Comparison of ENCODE assay signal across 19 cellular contexts in the genomic region with DNA sequence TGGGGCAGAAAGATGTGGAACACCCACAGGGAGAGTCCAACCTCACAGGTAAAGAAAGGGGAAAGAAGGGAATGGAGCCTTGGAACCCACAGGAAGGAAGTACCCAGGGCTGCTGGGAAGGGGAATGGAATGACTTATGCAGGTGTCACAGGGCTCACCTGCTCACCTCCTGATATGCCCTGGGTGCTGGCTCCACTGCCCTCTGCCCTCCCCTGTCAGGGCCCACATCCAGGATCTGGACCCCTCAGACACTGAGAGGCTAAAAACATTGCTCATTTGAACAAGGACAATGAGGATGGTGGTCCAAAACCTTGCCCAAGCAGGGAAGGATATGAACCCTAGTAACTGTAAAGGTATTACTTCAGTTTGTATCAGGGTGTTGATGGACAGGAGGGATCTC. TPM values are rescaled to one million over a fixed set of nuclear protein-coding genes. Genes with fewer than 3 reads are reported as not detected.
DNase-seq lines count a peak whose midpoint lies in the region; ATAC-seq and TF ChIP-seq lines count a peak whose summit lies in the region.
"Had no signal": no experiment of that assay in that cellular context is flagged by ENCODE, and none has a peak within 500 bp of the region (broad histone marks: within the 10 kb centered on the region; RNA-seq: fewer than 3 reads in every experiment).

No MANE protein-coding gene starts in this region.

- H2BK5ac ChIP-seq in mesenchymal stem cell (ENCODE audit: low read depth, low read length, poor library complexity, severe bottlenecking), result no peak overlapping the region

- BruUV-seq in HCT116 (replicated peaks; lab: Mats Ljungman, UMichigan), result no TSS peak

- TF ChIP-seq RAD21 in HCT116 (IDR thresholded peaks at IDR 0.05; ENCODE audit: low read depth), result no peak

- H3K9me3 Mint-ChIP-seq in activated B cell treated with CpG ODN at 0.5 μM for 24 hours, result no peaks in the 10 kb centered on the region
- H3K9me3 Mint-ChIP-seq in stimulated activated effector memory CD8-positive, alpha-beta T cell treated with anti-CD3 and anti-CD28 coated beads, Interleukin-12 subunit alpha, Interleukin-12 subunit beta, amount 100 ng/mL, for 72 hours, result no peaks in the 10 kb centered on the region
- no peaks in the 10 kb centered on the region for H3K9me3 Mint-ChIP-seq in endodermal cell
- H3K9me3 Mint-ChIP-seq: activated CD4-positive, alpha-beta T cell treated with anti-CD3 and anti-CD28 coated beads, Interleukin-2, amount 10 ng/mL, durations not matched to agents 7 days and 5 days; activated naive CD8-positive, alpha-beta T cell treated with anti-CD3 and anti-CD28 coated beads, Interleukin-2, amount 10 ng/mL, durations not matched to agents 7 days and 5 days; CD8-positive, alpha-beta memory T cell; nephron; T-cell had no signal

- peak overlapping the region; percentile 11 to 34 for H2BK12ac ChIP-seq in mesenchymal stem cell (ENCODE audit: low read length in 2 of 2)

- H3K4me3 Mint-ChIP-seq in activated B cell treated with CpG ODN at 0.5 μM for 24 hours (peak overlapping the region; percentile 35), endodermal cell (no peak overlapping the region)
- no peak overlapping the region for H3K4me3 Mint-ChIP-seq in stimulated activated effector memory CD8-positive, alpha-beta T cell treated with anti-CD3 and anti-CD28 coated beads, Interleukin-12 subunit alpha, Interleukin-12 subunit beta, amount 100 ng/mL, for 72 hours
- H3K4me3 Mint-ChIP-seq: activated CD4-positive, alpha-beta T cell treated with anti-CD3 and anti-CD28 coated beads, Interleukin-2, amount 10 ng/mL, durations not matched to agents 7 days and 5 days; activated CD8-positive, alpha-beta memory T cell treated with anti-CD3 and anti-CD28 coated beads, Interleukin-2, amount 10 ng/mL, durations not matched to agents 7 days and 5 days; activated naive CD8-positive, alpha-beta T cell treated with anti-CD3 and anti-CD28 coated beads, Interleukin-2, amount 10 ng/mL, durations not matched to agents 7 days and 5 days; nephron had no signal

- H3K9me3 ChIP-seq in HCT116 (ENCODE audit: control insufficient read depth in 1 of 2, insufficient read depth in 1 of 2, low read depth in 1 of 2, low read length in 2 of 2), result no peaks in the 10 kb centered on the region
- H3K9me3 ChIP-seq in mesenchymal stem cell (ENCODE audit: control insufficient read depth, low read length), result no peaks in the 10 kb centered on the region
- no peaks in the 10 kb centered on the region for H3K9me3 ChIP-seq in endodermal cell (ENCODE audit: control insufficient read depth, low read length)
- H3K9me3 ChIP-seq: SJCRH30, suprapubic skin had no signal

- H3K27me3 Mint-ChIP-seq in activated B cell treated with CpG ODN at 0.5 μM for 24 hours (peaks cover 6% of the 10 kb centered on the region), endodermal cell (ENCODE audit: insufficient read depth) (no peaks in the 10 kb centered on the region)
- H3K27me3 Mint-ChIP-seq: progenitor cell of endocrine pancreas, T-cell had no signal

- intact Hi-C loops in HCT116 (cut with micrococcal nuclease) (loop anchor here (1.0 to 5.0 kb wide), 4 partner anchors 40 to 230 kb away; a partner anchor contains a TSS), activated B cell treated with CpG ODN at 0.5 μM for 24 hours (cut with micrococcal nuclease) (loop anchor here (1.0 to 2.0 kb wide), 5 partner anchors 20 to 474 kb away; a partner anchor contains a TSS)

- no peaks in the 10 kb centered on the region for H3K79me1 ChIP-seq in mesenchymal stem cell (replicated peaks; ENCODE audit: low read length, poor library complexity, severe bottlenecking)

- ATAC-seq in HCT116, result no peak
- no peak for ATAC-seq in activated B cell treated with CpG ODN at 0.5 μM for 24 hours (ENCODE audit: low read depth)
- ATAC-seq in stimulated activated effector memory CD8-positive, alpha-beta T cell treated with anti-CD3 and anti-CD28 coated beads, Interleukin-12 subunit alpha, Interleukin-12 subunit beta, amount 100 ng/mL, for 72 hours, result no peak

- no peaks in the 10 kb centered on the region for H3K27me3 ChIP-seq in HCT116 (ENCODE audit: insufficient read depth, low read length)
- peaks cover 9 to 25% of the 10 kb centered on the region in 2 experiments for H3K27me3 ChIP-seq in mesenchymal stem cell (ENCODE audit: control insufficient read depth in 1 of 2, insufficient read depth in 1 of 2, low read length in 2 of 2)
- no peaks in the 10 kb centered on the region for H3K27me3 ChIP-seq in endodermal cell (ENCODE audit: control insufficient read depth, insufficient read depth, low read length, poor library complexity, severe bottlenecking)
- H3K27me3 ChIP-seq: suprapubic skin had no signal

- H3K18ac ChIP-seq in mesenchymal stem cell (ENCODE audit: low read depth in 1 of 2, low read length in 2 of 2), result no peak overlapping the region

- H4K8ac ChIP-seq in mesenchymal stem cell (ENCODE audit: low read length), result no peak overlapping the region

- H3K9ac ChIP-seq in HCT116 (ENCODE audit: low read length) (no peak overlapping the region), mesenchymal stem cell (ENCODE audit: low read length) (no peak overlapping the region), endodermal cell (ENCODE audit: extremely low read depth, low read length, poor library complexity, severe bottlenecking) (no peak overlapping the region)

- H3K4me3 ChIP-seq in HCT116 (replicated peaks in 1 of 2; ENCODE audit: low read depth in 1 of 2, low read length in 2 of 2) (no peak overlapping the region), mesenchymal stem cell (ENCODE audit: insufficient read depth in 1 of 2, low read depth in 1 of 2, low read length in 2 of 2) (no peak overlapping the region), endodermal cell (ENCODE audit: low read length) (no peak overlapping the region)
- H3K4me3 ChIP-seq: SJCRH30, suprapubic skin had no signal

- H3K27ac Mint-ChIP-seq in activated B cell treated with CpG ODN at 0.5 μM for 24 hours (no peak overlapping the region), endodermal cell (no peak overlapping the region)
- peak overlapping the region; percentile 42 for H3K27ac Mint-ChIP-seq in stimulated activated effector memory CD8-positive, alpha-beta T cell treated with anti-CD3 and anti-CD28 coated beads, Interleukin-12 subunit alpha, Interleukin-12 subunit beta, amount 100 ng/mL, for 72 hours
- H3K27ac Mint-ChIP-seq: activated CD4-positive, alpha-beta T cell treated with anti-CD3 and anti-CD28 coated beads, Interleukin-2, amount 10 ng/mL, durations not matched to agents 7 days and 5 days; activated CD8-positive, alpha-beta memory T cell treated with anti-CD3 and anti-CD28 coated beads, Interleukin-2, amount 10 ng/mL, durations not matched to agents 7 days and 5 days; activated naive CD8-positive, alpha-beta T cell treated with anti-CD3 and anti-CD28 coated beads, Interleukin-2, amount 10 ng/mL, durations not matched to agents 7 days and 5 days; nephron; progenitor cell of endocrine pancreas; T-cell had no signal

- no peak overlapping the region for H2BK120ac ChIP-seq in mesenchymal stem cell (ENCODE audit: low read depth, low read length)

- no peaks in the 10 kb centered on the region for H3K79me2 ChIP-seq in HCT116 (ENCODE audit: insufficient read depth, low read length)

- H3K14ac ChIP-seq in mesenchymal stem cell (ENCODE audit: low read length in 2 of 2), result no peak overlapping the region

- no peaks in the 10 kb centered on the region for H3K9me2 ChIP-seq in HCT116 (ENCODE audit: insufficient read depth)

- peaks cover 12% of the 10 kb centered on the region for H3K4me1 Mint-ChIP-seq in activated B cell treated with CpG ODN at 0.5 μM for 24 hours
- H3K4me1 Mint-ChIP-seq in stimulated activated effector memory CD8-positive, alpha-beta T cell treated with anti-CD3 and anti-CD28 coated beads, Interleukin-12 subunit alpha, Interleukin-12 subunit beta, amount 100 ng/mL, for 72 hours, result peaks cover 21% of the 10 kb centered on the region
- peaks cover 16% of the 10 kb centered on the region for H3K4me1 Mint-ChIP-seq in endodermal cell

- no peaks in the 10 kb centered on the region for H3K36me3 ChIP-seq in HCT116 (ENCODE audit: control insufficient read depth in 1 of 2, insufficient read depth in 2 of 2, low read length in 2 of 2)
- no peaks in the 10 kb centered on the region for H3K36me3 ChIP-seq in mesenchymal stem cell (ENCODE audit: control insufficient read depth in 1 of 2, insufficient read depth in 2 of 2, low read depth in 1 of 2, low read length in 2 of 2)
- H3K36me3 ChIP-seq in endodermal cell (ENCODE audit: control insufficient read depth, insufficient read depth, low read length), result no peaks in the 10 kb centered on the region
- H3K36me3 ChIP-seq: SJCRH30, suprapubic skin had no signal

- no peak overlapping the region for H2BK15ac ChIP-seq in mesenchymal stem cell (ENCODE audit: low read depth, poor library complexity, severe bottlenecking)

- no peak overlapping the region for H2AK5ac ChIP-seq in mesenchymal stem cell (ENCODE audit: low read length, severe bottlenecking)

- CTCF ChIA-PET in HCT116 (lab: Charles Lee), result interaction anchor here (0.8 to 4.2 kb wide), 9 partner anchors 10 to 350 kb away, joined by 3 to 36 read pairs (median 5); a partner anchor contains a TSS
- CTCF ChIA-PET in activated B cell treated with CpG ODN at 0.5 μM for 24 hours (lab: Charles Lee), result interaction anchor here (0.6 to 4.4 kb wide), 13 partner anchors 11 to 473 kb away, joined by 3 to 68 read pairs (median 7); a partner anchor contains a TSS

- no peak overlapping the region for H3K23ac ChIP-seq in mesenchymal stem cell (ENCODE audit: low read length in 2 of 2)

- H2AFZ ChIP-seq in HCT116 (ENCODE audit: low read depth, low read length, poor library complexity, severe bottlenecking) (no peak overlapping the region), mesenchymal stem cell (ENCODE audit: low read depth, low read length) (no peak overlapping the region)

- POLR2A ChIA-PET in HCT116 (lab: Charles Lee), result interaction anchor here (1.0 kb wide), 1 partner anchor 261 kb away, joined by 3 read pairs; no protein-coding TSS in a partner anchor
- POLR2A ChIA-PET in activated B cell treated with CpG ODN at 0.5 μM for 24 hours (lab: Charles Lee), result interaction anchor here (0.6 to 1.0 kb wide), 3 partner anchors 17 to 434 kb away, joined by 3 read pairs; no protein-coding TSS in a partner anchor

- TF ChIP-seq CTCF in HCT116 (IDR thresholded peaks at IDR 0.05 in 2 of 3, conservative IDR thresholded peaks at IDR 0.05 in 1 of 3; ENCODE audit: borderline replicate concordance in 1 of 3, insufficient read depth in 1 of 3, low read depth in 2 of 3, low read length in 2 of 3) (no peak), activated B cell treated with CpG ODN at 0.5 μM for 24 hours (IDR thresholded peaks at IDR 0.05) (no peak), GM10266 (IDR thresholded peaks at IDR 0.05; ENCODE audit: control insufficient read depth, insufficient read depth, low read depth, missing control alignments) (no peak), endodermal cell (conservative IDR thresholded peaks at IDR 0.05) (no peak)

- H3K27ac ChIP-seq in HCT116 (ENCODE audit: low read depth, low read length), result no peak overlapping the region
- no peak overlapping the region for H3K27ac ChIP-seq in mesenchymal stem cell (ENCODE audit: low read length, poor library complexity, severe bottlenecking)
- H3K27ac ChIP-seq in endodermal cell (ENCODE audit: low read depth, low read length), result no peak overlapping the region
- H3K27ac ChIP-seq: SJCRH30, suprapubic skin had no signal

- H4K20me1 ChIP-seq in HCT116 (ENCODE audit: insufficient read depth), result no peaks in the 10 kb centered on the region

- H3K4me2 ChIP-seq in HCT116 (ENCODE audit: low read length) (0 out of 2 replicates have a peak overlapping the region, but pooled peaks have one; percentile 67), mesenchymal stem cell (ENCODE audit: low read length, poor library complexity, severe bottlenecking) (no peak overlapping the region)

- no peak for TF ChIP-seq POLR2A in HCT116 (IDR thresholded peaks at IDR 0.05; ENCODE audit: borderline replicate concordance, extremely low read depth, insufficient read depth, insufficient read length)

- RAD21 ChIA-PET in HCT116 (lab: Charles Lee; ENCODE audit: low non-redundant PET in 1 of 2, low total read pairs in 2 of 2, uncharacterized antibody in 2 of 2, unreplicated experiment in 2 of 2), result interaction anchor here (0.6 to 1.2 kb wide), 3 partner anchors 125 to 224 kb away, joined by 3 to 5 read pairs (median 4); a partner anchor contains a TSS

- no peak for DNase-seq in HCT116 (ENCODE audit: low read depth, low spot score)
- no peak for DNase-seq in activated B cell treated with CpG ODN at 0.5 μM for 24 hours
- DNase-seq in mesenchymal stem cell, result no peak
- DNase-seq in stimulated activated effector memory CD8-positive, alpha-beta T cell treated with anti-CD3 and anti-CD28 coated beads, Interleukin-12 subunit alpha, Interleukin-12 subunit beta, amount 100 ng/mL, for 72 hours (ENCODE audit: low spot score in 2 of 2), result no peak
- DNase-seq in GM10266 (ENCODE audit: extremely low spot score), result no peak
- no peak for DNase-seq in NCI-H187 treated with DMSO at 0.1 percent for 48 hours (lab: John Stamatoyannopoulos, UW)
- no peak for DNase-seq in endodermal cell

- H4K91ac ChIP-seq in mesenchymal stem cell (ENCODE audit: low read length), result peak overlapping the region; percentile 18

- H3K4me1 ChIP-seq in HCT116 (ENCODE audit: control insufficient read depth in 1 of 2, insufficient read depth in 2 of 2, low read length in 2 of 2), result peaks cover 10 to 30% of the 10 kb centered on the region in 2 experiments; a peak in 3 of 4 replicates
- H3K4me1 ChIP-seq in mesenchymal stem cell (ENCODE audit: control insufficient read depth, insufficient read depth, low read depth, low read length), result peaks cover 2% of the 10 kb centered on the region
- no peaks in the 10 kb centered on the region for H3K4me1 ChIP-seq in endodermal cell (ENCODE audit: control insufficient read depth, insufficient read depth, low read length)
- H3K4me1 ChIP-seq: SJCRH30 had no signal

- H3K4ac ChIP-seq in mesenchymal stem cell (ENCODE audit: low read depth in 1 of 2, low read length in 2 of 2), result no peak overlapping the region

- H3K36me3 Mint-ChIP-seq in activated B cell treated with CpG ODN at 0.5 μM for 24 hours (ENCODE audit: low read depth) (no peaks in the 10 kb centered on the region), endodermal cell (ENCODE audit: low read depth) (no peaks in the 10 kb centered on the region)
- H3K36me3 Mint-ChIP-seq in stimulated activated effector memory CD8-positive, alpha-beta T cell treated with anti-CD3 and anti-CD28 coated beads, Interleukin-12 subunit alpha, Interleukin-12 subunit beta, amount 100 ng/mL, for 72 hours, result no peaks in the 10 kb centered on the region
- H3K36me3 Mint-ChIP-seq: activated CD8-positive, alpha-beta memory T cell treated with anti-CD3 and anti-CD28 coated beads, Interleukin-2, amount 10 ng/mL, durations not matched to agents 7 days and 5 days; activated naive CD8-positive, alpha-beta T cell treated with anti-CD3 and anti-CD28 coated beads, Interleukin-2, amount 10 ng/mL, durations not matched to agents 7 days and 5 days; CD8-positive, alpha-beta memory T cell; T-cell had no signal

RNA-seq across cellular contexts. Expression of a gene that starts 19.3 kb away (rescaled TPM):
- 12.3 TPM for total RNA-seq in HCT116 (2021; ENCODE audit: unreplicated experiment)
- polyA plus RNA-seq in HCT116 (2012), result 6.6 and 6.9 TPM in 2 replicates
- 12.6 and 13.3 TPM in 2 replicates for total RNA-seq in activated B cell treated with CpG ODN at 0.5 μM for 24 hours
- polyA plus RNA-seq in mesenchymal stem cell (2013, experiment 1 of 2), result 2.9 TPM
- polyA plus RNA-seq in mesenchymal stem cell (2013, experiment 2 of 2), result 3.0 TPM
- 10 to 100 TPM; 22.1 to 25.7 TPM for total RNA-seq in endodermal cell
- 17.3 TPM for polyA plus RNA-seq in endodermal cell (2013, experiment 1 of 2)
- 16.1 TPM for polyA plus RNA-seq in endodermal cell (2013, experiment 2 of 2)

RNA-seq across cellular contexts. Expression of a gene that starts 29.3 kb away (rescaled TPM):
- total RNA-seq in HCT116 (2021; ENCODE audit: unreplicated experiment) (not detected), activated B cell treated with CpG ODN at 0.5 μM for 24 hours (not detected in 2 replicates), endodermal cell (1 to 10 TPM; 1.8 to 5.4 TPM)
- 0.11 and 0.31 TPM in 2 replicates for polyA plus RNA-seq in HCT116 (2012)
- polyA plus RNA-seq in mesenchymal stem cell (2013, experiment 1 of 2), result 1.3 TPM
- 0.96 TPM for polyA plus RNA-seq in mesenchymal stem cell (2013, experiment 2 of 2)
- polyA plus RNA-seq in endodermal cell (2013, experiment 1 of 2), result 9.2 TPM
- polyA plus RNA-seq in endodermal cell (2013, experiment 2 of 2), result 7.2 TPM
- total RNA-seq: activated CD8-positive, alpha-beta memory T cell treated with anti-CD3 and anti-CD28 coated beads, Interleukin-2, amount 10 ng/mL, durations not matched to agents 7 days and 5 days; CD8-positive, alpha-beta memory T cell; cerebellum; glomerular endothelial cell; left cardiac atrium; SJCRH30; suprapubic skin had no signal
- polyA plus RNA-seq: CD8-positive, alpha-beta memory T cell had no signal

RNA-seq across cellular contexts. Expression of a gene that starts 29.6 kb away (rescaled TPM):
- total RNA-seq in HCT116 (2021; ENCODE audit: unreplicated experiment) (0.59 TPM), activated B cell treated with CpG ODN at 0.5 μM for 24 hours (0.47 and 0.76 TPM in 2 replicates), endodermal cell (1 to 10 TPM; 1.1 to 3.0 TPM)
- 0.35 and 0.55 TPM in 2 replicates for polyA plus RNA-seq in HCT116 (2012)
- polyA plus RNA-seq in mesenchymal stem cell (2013, experiment 1 of 2), result 0.04 TPM
- polyA plus RNA-seq in mesenchymal stem cell (2013, experiment 2 of 2), result 0.03 TPM
- polyA plus RNA-seq in endodermal cell (2013, experiment 1 of 2), result 0.53 TPM
- polyA plus RNA-seq in endodermal cell (2013, experiment 2 of 2), result 0.54 TPM
- total RNA-seq: glomerular endothelial cell had no signal

RNA-seq across cellular contexts. Expression of a gene that starts 52.8 kb away (rescaled TPM):
- total RNA-seq in HCT116 (2021; ENCODE audit: unreplicated experiment) (not detected), activated B cell treated with CpG ODN at 0.5 μM for 24 hours (not detected in 2 replicates), endodermal cell (not detected)
- 0.05 TPM in 1 of 2 replicates, not detected in the other for polyA plus RNA-seq in HCT116 (2012)
- polyA plus RNA-seq in mesenchymal stem cell (2013, experiment 1 of 2), result not detected
- polyA plus RNA-seq in mesenchymal stem cell (2013, experiment 2 of 2), result not detected
- polyA plus RNA-seq in endodermal cell (2013, experiment 1 of 2), result 0.21 TPM
- polyA plus RNA-seq in endodermal cell (2013, experiment 2 of 2), result not detected
- total RNA-seq: activated CD4-positive, alpha-beta T cell treated with anti-CD3 and anti-CD28 coated beads, Interleukin-2, amount 10 ng/mL, durations not matched to agents 7 days and 5 days; activated CD8-positive, alpha-beta memory T cell treated with anti-CD3 and anti-CD28 coated beads, Interleukin-2, amount 10 ng/mL, durations not matched to agents 7 days and 5 days; activated naive CD8-positive, alpha-beta T cell treated with anti-CD3 and anti-CD28 coated beads, Interleukin-2, amount 10 ng/mL, durations not matched to agents 7 days and 5 days; CD8-positive, alpha-beta memory T cell; glomerular endothelial cell; left cardiac atrium; progenitor cell of endocrine pancreas; SJCRH30; T-cell had no signal
- polyA plus RNA-seq: CD8-positive, alpha-beta memory T cell had no signal
